2 cellular contexts compared by ENCODE assay signal in the genomic region with DNA sequence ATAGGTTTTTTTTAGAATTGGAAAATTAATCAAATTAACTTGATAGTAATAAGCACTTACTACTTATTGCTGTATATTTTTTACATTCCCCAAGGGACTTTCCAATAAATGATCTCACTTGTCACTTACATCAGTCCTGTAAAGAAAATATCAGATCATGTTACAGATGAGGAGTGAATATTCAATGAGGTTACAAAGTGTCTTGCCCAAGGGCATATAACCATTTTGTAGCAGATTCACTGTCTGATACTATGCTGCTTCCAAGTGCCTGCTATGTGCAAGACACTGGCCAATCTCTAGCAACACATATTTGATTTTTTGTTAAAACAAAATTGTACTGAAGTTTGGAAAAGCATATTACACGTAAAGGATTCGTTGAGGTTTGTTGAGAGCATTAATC.
TF ChIP-seq lines count a peak whose summit lies in the region.

No MANE protein-coding gene starts in this region.

TF ChIP-seq in SK-N-SH, 30 proteins besides CTCF, POLR2A, EP300 and RAD21:
- TF ChIP-seq CHD2 (IDR thresholded peaks at IDR 0.05; ENCODE audit: low read length, partially characterized antibody) (no peak), GATA2 (CRISPR knock-in tag; IDR thresholded peaks at IDR 0.05) (peak; percentile 50)

TF ChIP-seq in SK-N-SH treated with all-trans-retinoic acid at 6 μM for 48 hours, 23 proteins besides CTCF, POLR2A, EP300 and RAD21 (continued from another document):
- no peak for TF ChIP-seq CSDC2 (CRISPR knock-in tag; IDR thresholded peaks at IDR 0.05)
- TF ChIP-seq, protein P1, sequence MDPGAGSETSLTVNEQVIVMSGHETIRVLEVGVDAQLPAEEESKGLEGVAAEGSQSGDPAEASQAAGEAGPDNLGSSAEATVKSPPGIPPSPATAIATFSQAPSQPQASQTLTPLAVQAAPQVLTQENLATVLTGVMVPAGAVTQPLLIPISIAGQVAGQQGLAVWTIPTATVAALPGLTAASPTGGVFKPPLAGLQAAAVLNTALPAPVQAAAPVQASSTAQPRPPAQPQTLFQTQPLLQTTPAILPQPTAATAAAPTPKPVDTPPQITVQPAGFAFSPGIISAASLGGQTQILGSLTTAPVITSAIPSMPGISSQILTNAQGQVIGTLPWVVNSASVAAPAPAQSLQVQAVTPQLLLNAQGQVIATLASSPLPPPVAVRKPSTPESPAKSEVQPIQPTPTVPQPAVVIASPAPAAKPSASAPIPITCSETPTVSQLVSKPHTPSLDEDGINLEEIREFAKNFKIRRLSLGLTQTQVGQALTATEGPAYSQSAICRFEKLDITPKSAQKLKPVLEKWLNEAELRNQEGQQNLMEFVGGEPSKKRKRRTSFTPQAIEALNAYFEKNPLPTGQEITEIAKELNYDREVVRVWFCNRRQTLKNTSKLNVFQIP (CRISPR knock-in tag; IDR thresholded peaks at IDR 0.05; ENCODE audit: borderline replicate concordance, low read depth), result no peak
- no peak for TF ChIP-seq ZFP3 (CRISPR knock-in tag; IDR thresholded peaks at IDR 0.05)
- no peak for TF ChIP-seq TOX (CRISPR knock-in tag; IDR thresholded peaks at IDR 0.05; ENCODE audit: borderline replicate concordance)
- TF ChIP-seq PPARA (CRISPR knock-in tag; IDR thresholded peaks at IDR 0.05; ENCODE audit: borderline replicate concordance), result no peak
- no peak for TF ChIP-seq BACH2 (CRISPR knock-in tag; IDR thresholded peaks at IDR 0.05; ENCODE audit: borderline replicate concordance)
- no peak for TF ChIP-seq ISL1 (CRISPR knock-in tag; IDR thresholded peaks at IDR 0.05)
- no peak for TF ChIP-seq SNAI2 (CRISPR knock-in tag; IDR thresholded peaks at IDR 0.05)
- TF ChIP-seq, protein P2, sequence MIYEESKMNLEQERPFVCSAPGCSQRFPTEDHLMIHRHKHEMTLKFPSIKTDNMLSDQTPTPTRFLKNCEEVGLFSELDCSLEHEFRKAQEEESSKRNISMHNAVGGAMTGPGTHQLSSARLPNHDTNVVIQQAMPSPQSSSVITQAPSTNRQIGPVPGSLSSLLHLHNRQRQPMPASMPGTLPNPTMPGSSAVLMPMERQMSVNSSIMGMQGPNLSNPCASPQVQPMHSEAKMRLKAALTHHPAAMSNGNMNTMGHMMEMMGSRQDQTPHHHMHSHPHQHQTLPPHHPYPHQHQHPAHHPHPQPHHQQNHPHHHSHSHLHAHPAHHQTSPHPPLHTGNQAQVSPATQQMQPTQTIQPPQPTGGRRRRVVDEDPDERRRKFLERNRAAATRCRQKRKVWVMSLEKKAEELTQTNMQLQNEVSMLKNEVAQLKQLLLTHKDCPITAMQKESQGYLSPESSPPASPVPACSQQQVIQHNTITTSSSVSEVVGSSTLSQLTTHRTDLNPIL (CRISPR knock-in tag; IDR thresholded peaks at IDR 0.05; ENCODE audit: low read depth), result no peak
- no peak for TF ChIP-seq TCF4 (CRISPR knock-in tag; IDR thresholded peaks at IDR 0.05; ENCODE audit: borderline replicate concordance)
- TF ChIP-seq PATZ1 (CRISPR knock-in tag; IDR thresholded peaks at IDR 0.05; ENCODE audit: borderline replicate concordance), result no peak
- TF ChIP-seq ESRRG (CRISPR knock-in tag; IDR thresholded peaks at IDR 0.05), result no peak
- TF ChIP-seq CSRNP3 (CRISPR knock-in tag; IDR thresholded peaks at IDR 0.05), result no peak
- no peak for TF ChIP-seq ZC3H10 (CRISPR knock-in tag; IDR thresholded peaks at IDR 0.05)
- TF ChIP-seq ZNF8 (CRISPR knock-in tag; IDR thresholded peaks at IDR 0.05), result no peak
- TF ChIP-seq RARB (CRISPR knock-in tag; IDR thresholded peaks at IDR 0.05), result no peak
- no peak for TF ChIP-seq ZFP30 (CRISPR knock-in tag; IDR thresholded peaks at IDR 0.05)
